In the genomic region with DNA sequence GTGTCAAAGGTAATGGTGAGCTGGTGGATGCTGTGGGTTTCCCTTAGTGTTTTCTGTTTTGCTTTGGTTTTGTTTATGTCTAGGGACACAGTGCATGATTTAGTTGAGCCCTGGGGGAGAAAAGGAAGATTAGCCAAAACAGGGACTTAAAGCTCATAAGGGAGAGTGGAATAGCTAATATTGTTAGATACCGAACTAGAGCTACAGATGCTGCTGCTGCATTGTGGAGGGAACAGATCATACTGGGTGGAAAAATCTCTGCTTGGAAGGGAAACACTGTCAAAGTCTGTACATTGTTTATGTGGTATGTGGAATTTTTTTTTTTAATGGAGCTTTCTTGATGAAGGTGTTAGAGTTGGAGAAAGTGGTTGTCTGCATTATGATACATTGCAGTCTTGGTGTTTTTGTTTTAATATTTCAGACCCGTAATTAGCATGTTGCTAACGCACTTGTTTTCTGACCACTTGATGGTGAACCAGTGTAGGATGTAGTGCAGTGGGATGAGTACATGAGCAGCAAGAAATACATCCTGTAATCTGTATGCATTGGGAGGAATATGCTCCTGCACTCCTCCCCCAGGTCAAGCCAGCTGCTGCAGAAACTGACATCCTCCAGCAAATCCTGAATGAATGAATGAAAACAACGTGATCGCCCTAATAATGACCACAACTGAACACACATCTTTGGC, we compare ENCODE assay signal across 8 cellular contexts. TPM values are rescaled to one million over a fixed set of nuclear protein-coding genes. Genes with fewer than 3 reads are reported as not detected.
DNase-seq lines count a peak whose midpoint lies in the region; ATAC-seq and TF ChIP-seq lines count a peak whose summit lies in the region.

No MANE protein-coding gene starts in this region.

- H3K4me3 ChIP-seq in cardiac fibroblast (replicated peaks in 1 of 2; ENCODE audit: low read depth in 2 of 2, low read length in 2 of 2) = peak overlapping the region; percentile 85 to 88

- DNase-seq in ELR (ENCODE audit: low read depth) = peak; percentile 63
- peak; percentile 68 for DNase-seq in NAMALWA (ENCODE audit: low spot score)
- peak in 1 of 2 donors; percentile 13 for DNase-seq in cardiac fibroblast (ENCODE audit: low read depth in 2 of 2)
- peak; percentile 9 for DNase-seq in myocyte (ENCODE audit: low read depth)
- no peak for DNase-seq in natural killer cell
- DNase-seq in activated gamma-delta T cell (lab: John Stamatoyannopoulos, UW) = no peak
- DNase-seq in mesothelial cell of epicardium (ENCODE audit: low spot score in 2 of 2, unreplicated experiment in 2 of 2) = no peak

- peaks cover 22 to 41% of the 10 kb centered on the region in 2 donors for H3K4me1 Mint-ChIP-seq in natural killer cell
- H3K4me1 Mint-ChIP-seq in mesothelial cell of epicardium = peaks cover 9% of the 10 kb centered on the region

- H3K36me3 Mint-ChIP-seq in natural killer cell = no peaks in the 10 kb centered on the region
- H3K36me3 Mint-ChIP-seq in mesothelial cell of epicardium = no peaks in the 10 kb centered on the region

- H3K27ac Mint-ChIP-seq in natural killer cell = no peak overlapping the region
- no peak overlapping the region for H3K27ac Mint-ChIP-seq in mesothelial cell of epicardium

- H3K9me3 Mint-ChIP-seq in natural killer cell = no peaks in the 10 kb centered on the region
- no peaks in the 10 kb centered on the region for H3K9me3 Mint-ChIP-seq in mesothelial cell of epicardium

- H3K27me3 Mint-ChIP-seq in natural killer cell (ENCODE audit: low read depth in 2 of 2) (no peaks in the 10 kb centered on the region), mesothelial cell of epicardium (ENCODE audit: low read depth) (no peaks in the 10 kb centered on the region)

- TF ChIP-seq CTCF in cardiac fibroblast (IDR thresholded peaks at IDR 0.05; ENCODE audit: low read depth, low read length) (no peak), natural killer cell (IDR thresholded peaks at IDR 0.05) (no peak), mesothelial cell of epicardium (IDR thresholded peaks at IDR 0.05; ENCODE audit: unreplicated experiment) (no peak)

- H3K4me3 Mint-ChIP-seq in natural killer cell = no peak overlapping the region
- H3K4me3 Mint-ChIP-seq in mesothelial cell of epicardium = no peak overlapping the region

- intact Hi-C loops in natural killer cell (cut with micrococcal nuclease) = loop anchor here (2.0 to 5.0 kb wide), 3 partner anchors 18 to 328 kb away; a partner anchor contains a TSS

- ATAC-seq in GM18870 (IDR thresholded peaks at IDR 0.05; ENCODE audit: unreplicated experiment) = no peak
- no peak for ATAC-seq in natural killer cell

RNA-seq across cellular contexts. Expression of a gene that starts 2.2 kb away (rescaled TPM):
- 3.6 and 8.6 TPM in 2 replicates for total RNA-seq in myocyte
- 3.3 TPM for polyA plus RNA-seq in myocyte (2012)
- total RNA-seq in natural killer cell = 100 to 1,000 TPM in 1 of 3 donors, 10 to 100 TPM in 2; 70.5 to 132 (median 79.6) TPM
- total RNA-seq in mesothelial cell of epicardium = 30.2 to 30.7 TPM (median 30.4 TPM) in 3 replicates

Comparison
In these comparisons a context has a peak if more than half of its experiments do, and no peak if none do; other contexts are left out.
1. DNase-seq: peak in ELR (single experiment), NAMALWA (single experiment) and myocyte (single experiment); none in natural killer cell (single experiment), activated gamma-delta T cell (single experiment) and mesothelial cell of epicardium (0 of 2).